1 cellular context compared by ENCODE assay signal in the genomic region with DNA sequence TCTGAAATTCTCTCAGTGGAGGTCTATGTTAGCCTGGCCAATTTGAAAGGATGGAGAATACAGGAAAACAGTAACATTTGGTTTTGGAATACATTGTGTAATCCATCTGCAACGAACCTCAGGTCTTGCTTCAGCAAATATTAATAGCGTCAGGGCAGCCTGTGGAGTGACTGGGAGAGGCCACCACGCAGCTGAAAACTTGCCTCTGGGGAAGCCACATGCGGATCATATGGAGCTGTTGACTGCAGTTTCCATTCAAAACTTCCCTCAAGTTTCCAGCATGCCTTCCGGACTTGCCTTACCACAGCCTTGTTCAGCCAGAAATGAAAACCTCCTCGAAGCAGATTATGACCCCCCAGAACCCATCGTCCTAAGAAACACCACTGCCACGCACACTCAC.
TF ChIP-seq lines count a peak whose summit lies in the region.

No MANE protein-coding gene starts in this region.

TF ChIP-seq in SK-N-SH, 30 proteins besides CTCF, POLR2A, EP300 and RAD21 (continued from another document):
- TF ChIP-seq, protein P1, sequence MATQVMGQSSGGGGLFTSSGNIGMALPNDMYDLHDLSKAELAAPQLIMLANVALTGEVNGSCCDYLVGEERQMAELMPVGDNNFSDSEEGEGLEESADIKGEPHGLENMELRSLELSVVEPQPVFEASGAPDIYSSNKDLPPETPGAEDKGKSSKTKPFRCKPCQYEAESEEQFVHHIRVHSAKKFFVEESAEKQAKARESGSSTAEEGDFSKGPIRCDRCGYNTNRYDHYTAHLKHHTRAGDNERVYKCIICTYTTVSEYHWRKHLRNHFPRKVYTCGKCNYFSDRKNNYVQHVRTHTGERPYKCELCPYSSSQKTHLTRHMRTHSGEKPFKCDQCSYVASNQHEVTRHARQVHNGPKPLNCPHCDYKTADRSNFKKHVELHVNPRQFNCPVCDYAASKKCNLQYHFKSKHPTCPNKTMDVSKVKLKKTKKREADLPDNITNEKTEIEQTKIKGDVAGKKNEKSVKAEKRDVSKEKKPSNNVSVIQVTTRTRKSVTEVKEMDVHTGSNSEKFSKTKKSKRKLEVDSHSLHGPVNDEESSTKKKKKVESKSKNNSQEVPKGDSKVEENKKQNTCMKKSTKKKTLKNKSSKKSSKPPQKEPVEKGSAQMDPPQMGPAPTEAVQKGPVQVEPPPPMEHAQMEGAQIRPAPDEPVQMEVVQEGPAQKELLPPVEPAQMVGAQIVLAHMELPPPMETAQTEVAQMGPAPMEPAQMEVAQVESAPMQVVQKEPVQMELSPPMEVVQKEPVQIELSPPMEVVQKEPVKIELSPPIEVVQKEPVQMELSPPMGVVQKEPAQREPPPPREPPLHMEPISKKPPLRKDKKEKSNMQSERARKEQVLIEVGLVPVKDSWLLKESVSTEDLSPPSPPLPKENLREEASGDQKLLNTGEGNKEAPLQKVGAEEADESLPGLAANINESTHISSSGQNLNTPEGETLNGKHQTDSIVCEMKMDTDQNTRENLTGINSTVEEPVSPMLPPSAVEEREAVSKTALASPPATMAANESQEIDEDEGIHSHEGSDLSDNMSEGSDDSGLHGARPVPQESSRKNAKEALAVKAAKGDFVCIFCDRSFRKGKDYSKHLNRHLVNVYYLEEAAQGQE (IDR thresholded peaks at IDR 0.05; ENCODE audit: low read depth, low read length) = no peak
- no peak for TF ChIP-seq ELF1 (IDR thresholded peaks at IDR 0.05)
- TF ChIP-seq, protein P2, sequence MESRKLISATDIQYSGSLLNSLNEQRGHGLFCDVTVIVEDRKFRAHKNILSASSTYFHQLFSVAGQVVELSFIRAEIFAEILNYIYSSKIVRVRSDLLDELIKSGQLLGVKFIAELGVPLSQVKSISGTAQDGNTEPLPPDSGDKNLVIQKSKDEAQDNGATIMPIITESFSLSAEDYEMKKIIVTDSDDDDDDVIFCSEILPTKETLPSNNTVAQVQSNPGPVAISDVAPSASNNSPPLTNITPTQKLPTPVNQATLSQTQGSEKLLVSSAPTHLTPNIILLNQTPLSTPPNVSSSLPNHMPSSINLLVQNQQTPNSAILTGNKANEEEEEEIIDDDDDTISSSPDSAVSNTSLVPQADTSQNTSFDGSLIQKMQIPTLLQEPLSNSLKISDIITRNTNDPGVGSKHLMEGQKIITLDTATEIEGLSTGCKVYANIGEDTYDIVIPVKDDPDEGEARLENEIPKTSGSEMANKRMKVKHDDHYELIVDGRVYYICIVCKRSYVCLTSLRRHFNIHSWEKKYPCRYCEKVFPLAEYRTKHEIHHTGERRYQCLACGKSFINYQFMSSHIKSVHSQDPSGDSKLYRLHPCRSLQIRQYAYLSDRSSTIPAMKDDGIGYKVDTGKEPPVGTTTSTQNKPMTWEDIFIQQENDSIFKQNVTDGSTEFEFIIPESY (IDR thresholded peaks at IDR 0.05; ENCODE audit: borderline replicate concordance, low read depth) = no peak
- no peak for TF ChIP-seq RFX5 (IDR thresholded peaks at IDR 0.05; ENCODE audit: low read length)
